Comparison of ENCODE assay signal across 17 cellular contexts in genomic region chr1:94207695-94208094, GRCh38. TPM values are rescaled to one million over a fixed set of nuclear protein-coding genes. Genes with fewer than 3 reads are reported as not detected.
A peak's percentile ranks its signal among the peaks of the same experiment; 100 is the strongest.
DNase-seq lines count a peak whose midpoint lies in the region; ATAC-seq and TF ChIP-seq lines count a peak whose summit lies in the region.
"Had no signal": no experiment of that assay in that cellular context is flagged by ENCODE, and none has a peak within 500 bp of the region (broad histone marks: within the 10 kb centered on the region; RNA-seq: fewer than 3 reads in every experiment).

No MANE protein-coding gene starts in this region.

- H3K27me3 ChIP-seq in GM23248 (replicated peaks; ENCODE audit: insufficient read depth) (no peaks in the 10 kb centered on the region), PC-9 (ENCODE audit: insufficient read depth, low read depth) (no peaks in the 10 kb centered on the region), osteoblast (ENCODE audit: insufficient read depth, low read length) (no peaks in the 10 kb centered on the region), esophagus squamous epithelium (no peaks in the 10 kb centered on the region)
- H3K27me3 ChIP-seq: BLaER1, MG63 had no signal

- H2AFZ ChIP-seq in GM23248 = no peak overlapping the region
- no peak overlapping the region for H2AFZ ChIP-seq in PC-9
- H2AFZ ChIP-seq in osteoblast (ENCODE audit: low read length) = no peak overlapping the region

- H4K20me1 ChIP-seq in GM23248 (ENCODE audit: insufficient read depth) = 0 out of 2 replicates have a peak, but pooled peaks cover 3% of the 10 kb centered on the region
- peaks cover 25% of the 10 kb centered on the region for H4K20me1 ChIP-seq in PC-9 (ENCODE audit: insufficient read depth)
- no peaks in the 10 kb centered on the region for H4K20me1 ChIP-seq in osteoblast (ENCODE audit: insufficient read depth, low read length)
- H4K20me1 ChIP-seq: BLaER1 had no signal

- H3K4me2 ChIP-seq in GM23248 (ENCODE audit: unreplicated experiment) = peak overlapping the region; percentile 8
- no peak overlapping the region for H3K4me2 ChIP-seq in PC-9
- no peak overlapping the region for H3K4me2 ChIP-seq in osteoblast (ENCODE audit: insufficient read depth, low read length)
- H3K4me2 ChIP-seq: BLaER1 had no signal

- H3K27me3 Mint-ChIP-seq in endothelial cell (ENCODE audit: unreplicated experiment) = no peaks in the 10 kb centered on the region
- H3K27me3 Mint-ChIP-seq in naive thymus-derived CD8-positive, alpha-beta T cell = peaks cover 0 to 9% (median 5%) of the 10 kb centered on the region in 5 donors

- BruUV-seq in PC-9 (replicated peaks; lab: Mats Ljungman, UMichigan) = no TSS peak

- H3K9me3 Mint-ChIP-seq in endothelial cell (ENCODE audit: unreplicated experiment) = no peaks in the 10 kb centered on the region
- H3K9me3 Mint-ChIP-seq in naive thymus-derived CD8-positive, alpha-beta T cell = peaks cover 0 to 5% (median 0%) of the 10 kb centered on the region in 9 donors
- H3K9me3 Mint-ChIP-seq: CD8-positive, alpha-beta T cell had no signal

- no peak overlapping the region for H3K4me3 ChIP-seq in GM23248
- H3K4me3 ChIP-seq in PC-9 = no peak overlapping the region
- no peak overlapping the region for H3K4me3 ChIP-seq in osteoblast (ENCODE audit: insufficient read depth, low read length)
- H3K4me3 ChIP-seq in esophagus squamous epithelium = no peak overlapping the region
- H3K4me3 ChIP-seq: BLaER1, MG63 had no signal

- intact Hi-C loops in PC-9 (cut with micrococcal nuclease; ENCODE audit: unreplicated experiment) = no loop called here
- intact Hi-C loops in esophagus squamous epithelium (cut with DNase I) = no loop called here

- no peak overlapping the region for H3K9ac ChIP-seq in GM23248
- H3K9ac ChIP-seq: BLaER1 had no signal

- no peak for TF ChIP-seq POLR2A in esophagus squamous epithelium (IDR thresholded peaks at IDR 0.05)

- H3K79me2 ChIP-seq in GM23248 (ENCODE audit: insufficient read depth) (peaks cover 94% of the 10 kb centered on the region), PC-9 (ENCODE audit: low read depth) (peaks cover 90% of the 10 kb centered on the region), osteoblast (ENCODE audit: insufficient read depth, low read length) (peaks cover 31% of the 10 kb centered on the region)

- WGBS in GM23248 (ENCODE audit: low coverage in 1 of 2, low lambda C conversion rate in 2 of 2, missing lambda C conversion rate in 2 of 2), 2 experiments = 30 to 33% methylated on average over 3 of the region's 3 CpGs
- WGBS in esophagus squamous epithelium, 2 donors = 51 to 63% methylated on average over 3 of the region's 3 CpGs

- TF ChIP-seq CTCF in PC-9 (conservative IDR thresholded peaks at IDR 0.05) (no peak), endothelial cell (IDR thresholded peaks at IDR 0.05; ENCODE audit: unreplicated experiment) (no peak), osteoblast (IDR thresholded peaks at IDR 0.05; ENCODE audit: extremely low read depth, low read depth, low read length) (no peak), esophagus squamous epithelium (IDR thresholded peaks at IDR 0.05) (no peak)

- peaks cover 50% of the 10 kb centered on the region for H3K4me1 ChIP-seq in GM23248 (ENCODE audit: insufficient read depth)
- H3K4me1 ChIP-seq in PC-9 (replicated peaks; ENCODE audit: insufficient read depth) = peaks cover 4% of the 10 kb centered on the region
- H3K4me1 ChIP-seq in osteoblast (ENCODE audit: insufficient read depth, low read length) = peaks cover 13% of the 10 kb centered on the region
- no peaks in the 10 kb centered on the region for H3K4me1 ChIP-seq in esophagus squamous epithelium
- H3K4me1 ChIP-seq: BLaER1 had no signal

- peaks cover 24% of the 10 kb centered on the region for H3K4me1 Mint-ChIP-seq in endothelial cell (ENCODE audit: unreplicated experiment)
- no peaks in the 10 kb centered on the region for H3K4me1 Mint-ChIP-seq in naive thymus-derived CD8-positive, alpha-beta T cell

- peak overlapping the region; percentile 6 for H3K4me3 Mint-ChIP-seq in endothelial cell (ENCODE audit: unreplicated experiment)
- no peak overlapping the region for H3K4me3 Mint-ChIP-seq in naive thymus-derived CD8-positive, alpha-beta T cell
- H3K4me3 Mint-ChIP-seq: CD8-positive, alpha-beta T cell had no signal

- H3K36me3 ChIP-seq in GM23248 (ENCODE audit: low read depth) (peaks cover 75% of the 10 kb centered on the region), PC-9 (ENCODE audit: low read depth) (peaks cover 84% of the 10 kb centered on the region), osteoblast (ENCODE audit: insufficient read depth, low read length) (peaks cover 62% of the 10 kb centered on the region), esophagus squamous epithelium (peaks cover 0 to 21% (median 0%) of the 10 kb centered on the region in 3 donors)

- peaks cover 26% of the 10 kb centered on the region for H3K36me3 Mint-ChIP-seq in endothelial cell (ENCODE audit: low read depth, unreplicated experiment)
- H3K36me3 Mint-ChIP-seq in naive thymus-derived CD8-positive, alpha-beta T cell = peaks cover 0 to 4% (median 0%) of the 10 kb centered on the region in 3 donors
- H3K36me3 Mint-ChIP-seq: CD8-positive, alpha-beta T cell had no signal

- H3K9me2 ChIP-seq in GM23248 (ENCODE audit: insufficient read depth) = no peaks in the 10 kb centered on the region
- H3K9me2 ChIP-seq in PC-9 (ENCODE audit: insufficient read depth) = no peaks in the 10 kb centered on the region

- no peak for ATAC-seq in naive thymus-derived CD8-positive, alpha-beta T cell
- ATAC-seq: CD8-positive, alpha-beta T cell had no signal

- peaks cover 68% of the 10 kb centered on the region for H3F3A ChIP-seq in GM23248 (ENCODE audit: insufficient read depth)
- peaks cover 96% of the 10 kb centered on the region for H3F3A ChIP-seq in PC-9 (ENCODE audit: insufficient read depth, low read depth)

- CTCF ChIA-PET in PC-9 (lab: Charles Lee) = no interaction called here

- no peak for DNase-seq in GM23248
- DNase-seq in PC-9 = no peak
- DNase-seq in endothelial cell (ENCODE audit: low spot score) = no peak
- peak; percentile 36 for DNase-seq in osteoblast (ENCODE audit: insufficient read length, low spot score, missing footprints)
- DNase-seq in naive thymus-derived CD8-positive, alpha-beta T cell = no peak
- no peak for DNase-seq in esophagus squamous epithelium (lab: John Stamatoyannopoulos, UW)
- DNase-seq in NCI-H1694 treated with DMSO at 0.1 percent for 48 hours (lab: John Stamatoyannopoulos, UW) = no peak
- DNase-seq: ACHN; CD8-positive, alpha-beta T cell; MG63; NCI-H1417; NCI-H187; NCI-H446; NCI-H526; OCI-M1; SHP77 had no signal

- POLR2A ChIA-PET in PC-9 (lab: Charles Lee; ENCODE audit: unreplicated experiment) = no interaction called here
- POLR2A ChIA-PET in naive thymus-derived CD8-positive, alpha-beta T cell (lab: Charles Lee) = no interaction called here

- in situ Hi-C loops in GM23248 (cut with MboI) = no loop called here

- H3K9me3 ChIP-seq in GM23248 (ENCODE audit: low read depth) (no peaks in the 10 kb centered on the region), PC-9 (ENCODE audit: insufficient read depth, low read depth) (peaks cover 7% of the 10 kb centered on the region), osteoblast (ENCODE audit: low read depth, low read length) (no peaks in the 10 kb centered on the region), esophagus squamous epithelium (no peaks in the 10 kb centered on the region)

- H3K27ac ChIP-seq in GM23248 (peak overlapping the region; percentile 51), PC-9 (peak overlapping the region; percentile 35), osteoblast (ENCODE audit: low read depth, low read length) (peak overlapping the region; percentile 17), esophagus squamous epithelium (no peak overlapping the region)
- H3K27ac ChIP-seq: BLaER1 had no signal

- H3K27ac Mint-ChIP-seq in endothelial cell (ENCODE audit: unreplicated experiment) = no peak overlapping the region
- no peak overlapping the region for H3K27ac Mint-ChIP-seq in naive thymus-derived CD8-positive, alpha-beta T cell
- H3K27ac Mint-ChIP-seq: CD8-positive, alpha-beta T cell had no signal

RNA-seq across cellular contexts. Expression of gene ARHGAP29, which starts 29.7 kb away (rescaled TPM):
- total RNA-seq in GM23248 (2014; rRNA removed; shearing (Covaris generic)) = 114 and 120 TPM in 2 replicates
- polyA plus RNA-seq in GM23248 (2016; fragmentation: Nextera tagmentation; extraction: Ambion mirVana) = 145 and 152 TPM in 2 replicates
- total RNA-seq in PC-9 (2021) (123 and 137 TPM in 2 replicates), endothelial cell (ENCODE audit: unreplicated experiment) (276 TPM), osteoblast (13.3 and 17.0 TPM in 2 replicates), esophagus squamous epithelium (10 to 100 TPM in 1 of 4 donors, 1 to 10 TPM in 3; 1.4 to 30.5 (median 5.6) TPM)
- total RNA-seq in naive thymus-derived CD8-positive, alpha-beta T cell = not detected
- not detected for polyA plus RNA-seq in naive thymus-derived CD8-positive, alpha-beta T cell
- total RNA-seq: CD8-positive, alpha-beta T cell had no signal

Comparison
In these comparisons a context has a peak if more than half of its experiments do, and no peak if none do; other contexts are left out.
1. H3K27ac ChIP-seq: peak in GM23248 (single experiment), PC-9 (single experiment) and osteoblast (single experiment); none in esophagus squamous epithelium (0 of 4).